In the genomic region with DNA sequence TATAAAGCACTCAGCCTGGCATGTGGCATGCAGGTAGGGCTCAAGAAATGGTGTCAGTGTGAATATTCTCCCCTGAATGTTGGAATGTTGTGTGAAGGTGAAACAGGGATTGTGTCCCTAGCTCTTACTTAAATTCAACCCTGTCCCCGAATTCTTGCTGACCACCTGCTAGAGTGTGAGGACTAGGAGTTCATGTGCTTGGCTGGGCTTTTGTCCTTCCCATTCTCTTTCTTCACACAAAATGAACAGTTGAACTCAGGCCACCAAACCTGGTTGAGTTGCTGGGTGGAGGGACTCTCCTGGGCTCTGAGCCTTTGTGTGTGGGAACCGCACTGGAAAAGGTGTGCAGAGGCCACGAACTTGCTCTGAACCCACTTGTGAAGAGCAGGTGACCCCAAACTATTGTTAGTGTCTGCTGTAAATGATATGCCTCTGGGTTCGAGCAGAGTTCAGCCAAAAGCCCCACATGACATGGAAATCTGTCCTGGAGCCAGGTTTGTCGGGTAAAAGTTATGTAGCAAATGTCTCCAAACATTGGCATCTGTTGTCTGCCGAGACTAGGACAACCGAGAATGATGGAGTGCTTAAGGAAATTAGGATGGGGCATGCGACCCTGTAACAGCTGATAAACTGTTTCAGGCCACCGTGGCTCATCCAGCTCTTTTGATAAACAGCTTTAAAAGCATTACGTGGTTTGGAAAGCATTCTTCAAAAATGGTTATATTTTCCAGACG, we compare ENCODE assay signal across 9 cellular contexts.
DNase-seq lines count a peak whose midpoint lies in the region; ATAC-seq and TF ChIP-seq lines count a peak whose summit lies in the region.
"Had no signal": no experiment of that assay in that cellular context is flagged by ENCODE, and none has a peak within 500 bp of the region (broad histone marks: within the 10 kb centered on the region; RNA-seq: fewer than 3 reads in every experiment).

No MANE protein-coding gene starts in this region.

- ATAC-seq in heart right ventricle (peak; percentile 40 to 73 (median 67)), sciatic nerve (peak; percentile 0), PC-3 (no peak)

- H3K9me2 ChIP-seq in SU-DHL-6 (replicated peaks; ENCODE audit: insufficient read depth, low read length): no peaks in the 10 kb centered on the region
- H3K9me2 ChIP-seq in PC-3 (replicated peaks; ENCODE audit: low read length): no peaks in the 10 kb centered on the region

- H3K27me3 Mint-ChIP-seq in HFFc6 (ENCODE audit: insufficient read depth): no peaks in the 10 kb centered on the region

- H3K4me1 ChIP-seq in heart right ventricle (peaks cover 29 to 98% (median 87%) of the 10 kb centered on the region in 9 donors), PC-3 (ENCODE audit: insufficient read depth, low read length) (peaks cover 40% of the 10 kb centered on the region)

- POLR2A ChIA-PET in PC-3 (lab: Charles Lee; ENCODE audit: unreplicated experiment): no interaction called here

- intact Hi-C loops in heart right ventricle (cut with DNase I): loop anchor here in 4 of 10 donors (5.0 to 10.0 kb wide), 2 partner anchors 36 to 141 kb away; partner anchors contain the start of gene DHRS3 (in 3 of the 4)
- intact Hi-C loops in sciatic nerve (cut with DNase I): no loop called here
- intact Hi-C loops in PC-3 (cut with micrococcal nuclease): no loop called here

- 34 to 40% methylated on average over 11 of the region's 11 CpGs for WGBS in heart right ventricle, 2 donors

- H3F3A ChIP-seq in SU-DHL-6 (ENCODE audit: insufficient read depth) (no peaks in the 10 kb centered on the region), PC-3 (ENCODE audit: low read length, unreplicated experiment) (peaks cover 16% of the 10 kb centered on the region)

- H3K27ac Mint-ChIP-seq in HFFc6: no peak overlapping the region

- TF ChIP-seq CTCF in SU-DHL-6 (IDR thresholded peaks at IDR 0.05; ENCODE audit: insufficient read depth, low read length, poor library complexity, severe bottlenecking) (no peak), heart right ventricle (IDR thresholded peaks at IDR 0.05) (no peak), PC-3 (conservative IDR thresholded peaks at IDR 0.05; ENCODE audit: low read depth, low read length) (no peak), HFFc6 (IDR thresholded peaks at IDR 0.05) (no peak)

- H2AFZ ChIP-seq in SU-DHL-6 (ENCODE audit: low read depth, low read length, severe bottlenecking) (no peak overlapping the region), PC-3 (ENCODE audit: low read length) (no peak overlapping the region)

- BruUV-seq in PC-3 (replicated peaks; lab: Mats Ljungman, UMichigan): no TSS peak

- no peaks in the 10 kb centered on the region for H3K9me3 ChIP-seq in SU-DHL-6 (ENCODE audit: insufficient read depth, low read length)
- no peaks in the 10 kb centered on the region for H3K9me3 ChIP-seq in heart right ventricle
- no peaks in the 10 kb centered on the region for H3K9me3 ChIP-seq in PC-3 (ENCODE audit: low read length)

- H3K27me3 ChIP-seq in SU-DHL-6 (ENCODE audit: low read length) (no peaks in the 10 kb centered on the region), heart right ventricle (no peaks in the 10 kb centered on the region), PC-3 (ENCODE audit: low read length) (no peaks in the 10 kb centered on the region)

- H3K9ac ChIP-seq in SU-DHL-6 (ENCODE audit: low read length) (no peak overlapping the region), PC-3 (ENCODE audit: low read length) (no peak overlapping the region)

- H3K27ac ChIP-seq in SU-DHL-6 (ENCODE audit: low read depth, low read length): 0 out of 2 replicates have a peak overlapping the region, but pooled peaks have one; percentile 10
- peak overlapping the region; percentile 6 to 91 (median 76) for H3K27ac ChIP-seq in heart right ventricle
- no peak overlapping the region for H3K27ac ChIP-seq in PC-3 (ENCODE audit: low read length)

- peaks cover 25% of the 10 kb centered on the region for H3K4me1 Mint-ChIP-seq in HFFc6 (ENCODE audit: low read depth)

- CTCF ChIA-PET in PC-3 (lab: Charles Lee): no interaction called here

- H3K4me2 ChIP-seq in SU-DHL-6 (ENCODE audit: low read depth, low read length, poor library complexity, severe bottlenecking) (peak overlapping the region; percentile 36), PC-3 (ENCODE audit: low read length) (no peak overlapping the region)

- H4K20me1 ChIP-seq in SU-DHL-6 (ENCODE audit: low read depth, low read length) (no peaks in the 10 kb centered on the region), PC-3 (ENCODE audit: low read length) (no peaks in the 10 kb centered on the region)

- DNase-seq in Daoy (ENCODE audit: low read depth) (peak; percentile 21), heart right ventricle (peak in 1 of 2 donors; percentile 75), sciatic nerve (ENCODE audit: low spot score) (no peak), PC-3 (no peak), HFFc6 (no peak)
- DNase-seq in stimulated activated CD4-positive, alpha-beta T cell treated with anti-CD3 and anti-CD28 coated beads, Interleukin-4, amount 100 ng/mL, for 24 hours: no peak
- no peak for DNase-seq in stimulated activated CD4-positive, alpha-beta T cell treated with anti-CD3 and anti-CD28 coated beads, Interleukin-12 subunit alpha, Interleukin-12 subunit beta, amount 100 ng/mL, for 4 hours
- DNase-seq: SHP77 treated with DMSO at 0.1 percent for 48 hours had no signal

- H3K36me3 ChIP-seq in SU-DHL-6 (ENCODE audit: low read length) (no peaks in the 10 kb centered on the region), heart right ventricle (peaks cover 0 to 7% (median 0%) of the 10 kb centered on the region in 9 donors), PC-3 (ENCODE audit: low read depth, low read length) (peaks cover 17% of the 10 kb centered on the region)

- no peaks in the 10 kb centered on the region for H3K9me3 Mint-ChIP-seq in HFFc6

- H3K4me3 Mint-ChIP-seq in HFFc6: no peak overlapping the region

- no peak overlapping the region for H3K4me3 ChIP-seq in SU-DHL-6 (ENCODE audit: insufficient read depth, low read length, poor library complexity, severe bottlenecking)
- H3K4me3 ChIP-seq in heart right ventricle: no peak overlapping the region
- H3K4me3 ChIP-seq in PC-3 (ENCODE audit: low read length): no peak overlapping the region

- H3K36me3 Mint-ChIP-seq in HFFc6 (ENCODE audit: low read depth): peaks cover 24% of the 10 kb centered on the region

- H3K79me2 ChIP-seq in SU-DHL-6 (ENCODE audit: insufficient read depth, low read length) (no peaks in the 10 kb centered on the region), PC-3 (ENCODE audit: low read length) (peaks cover 15% of the 10 kb centered on the region; the same call in 1 of the 2 replicates)
